In genomic region chr17:48310748-48311213, GRCh38 we compare ENCODE assay signal across 12 cellular contexts.
DNase-seq lines count a peak whose midpoint lies in the region; ATAC-seq, FAIRE-seq and TF ChIP-seq lines count a peak whose summit lies in the region.
"Had no signal": no experiment of that assay in that cellular context is flagged by ENCODE, and none has a peak within 500 bp of the region (broad histone marks: within the 10 kb centered on the region; RNA-seq: fewer than 3 reads in every experiment).

No MANE protein-coding gene starts in this region.

- H3K4me3 Mint-ChIP-seq in CD14-positive monocyte = no peak overlapping the region
- H3K4me3 Mint-ChIP-seq: immature natural killer cell, naive B cell had no signal

- H3K36me3 Mint-ChIP-seq in CD14-positive monocyte = no peaks in the 10 kb centered on the region

- no peaks in the 10 kb centered on the region for H3K9me3 Mint-ChIP-seq in CD14-positive monocyte
- H3K9me3 Mint-ChIP-seq: immature natural killer cell, naive B cell had no signal

- peaks cover 3% of the 10 kb centered on the region for H3K4me1 Mint-ChIP-seq in CD14-positive monocyte

- no peak overlapping the region for H3K27ac Mint-ChIP-seq in CD14-positive monocyte
- H3K27ac Mint-ChIP-seq: naive B cell had no signal

- intact Hi-C loops in left colon (cut with DNase I, micrococcal nuclease) (no loop called here), CD14-positive monocyte (cut with micrococcal nuclease) (no loop called here)

- FAIRE-seq in urothelium cell line (lab: Jason Lieb, UNC) = no peak

- peak; percentile 20 for ATAC-seq in left colon
- no peak for ATAC-seq in GM21447 (IDR thresholded peaks at IDR 0.05; ENCODE audit: unreplicated experiment)
- no peak for ATAC-seq in HG03520 (IDR thresholded peaks at IDR 0.05; ENCODE audit: unreplicated experiment)

- TF ChIP-seq CTCF in CD14-positive monocyte (IDR thresholded peaks at IDR 0.05) = no peak

- DNase-seq in ELF-1 (ENCODE audit: low read depth, low spot score) = peak; percentile 11
- peak; percentile 39 to 74 for DNase-seq in NCI-H1930 (lab: John Stamatoyannopoulos, UW)
- DNase-seq in SHP77 treated with DMSO at 0.1 percent for 48 hours (lab: John Stamatoyannopoulos, UW) = peak; percentile 65
- no peak for DNase-seq in left colon
- DNase-seq in urothelium cell line (ENCODE audit: low spot score) = no peak
- no peak for DNase-seq in CD14-positive monocyte (ENCODE audit: low spot score)
- DNase-seq: activated gamma-delta T cell, caudate nucleus, immature natural killer cell, naive B cell had no signal

- peaks cover 1 to 18% (median 14%) of the 10 kb centered on the region in 3 donors for H3K27me3 Mint-ChIP-seq in CD14-positive monocyte (ENCODE audit: low read depth in 3 of 3)

Comparison
In these comparisons a context has a peak if more than half of its experiments do, and no peak if none do; other contexts are left out.
1. DNase-seq: peak in ELF-1 (single experiment), NCI-H1930 (2 of 2) and SHP77 treated with DMSO at 0.1 percent for 48 hours (single experiment); none in left colon (0 of 2), urothelium cell line (single experiment) and CD14-positive monocyte (single experiment).